ENCODE assay signal across 8 cellular contexts in genomic region chr11:111765984-111766833, GRCh38. TPM values are rescaled to one million over a fixed set of nuclear protein-coding genes. Genes with fewer than 3 reads are reported as not detected.
DNase-seq lines count a peak whose midpoint lies in the region; ATAC-seq, FAIRE-seq and TF ChIP-seq lines count a peak whose summit lies in the region.

Gene PPP2R1B (minus strand): TSS chr11:111766389. CDS start chr11:111766361, 28 bp downstream.

- H4K20me1 ChIP-seq in BLaER1, result peaks cover 21% of the 10 kb centered on the region

- H3K4me3 ChIP-seq in BLaER1, result peak within 1 kb of the TSS; percentile 93
- peak within 1 kb of the TSS; percentile 89 to 96 (median 94) for H3K4me3 ChIP-seq in liver (ENCODE audit: low read depth in 1 of 3, low read length in 3 of 3)

- peak; percentile 96 for DNase-seq in GM19239 (ENCODE audit: insufficient read length, low spot score)
- peak; percentile 53 for DNase-seq in NCI-H748 treated with DMSO at 0.1 percent for 48 hours (lab: John Stamatoyannopoulos, UW)
- DNase-seq in activated CD4-positive, alpha-beta T cell treated with anti-CD3 and anti-CD28 coated beads, Interleukin-2, amount 50 U/mL, for 48 hours, result peak; percentile 73 to 77
- peak in 1 of 2 donors; percentile 66 for DNase-seq in dermis microvascular lymphatic vessel endothelial cell (ENCODE audit: low read depth in 2 of 2)
- peak; percentile 63 to 72 for DNase-seq in stimulated activated CD4-positive, alpha-beta T cell treated with anti-CD3 and anti-CD28 coated beads, Interleukin-4, amount 100 ng/mL, for 4 hours

- H3K4me2 ChIP-seq in BLaER1, result peak within 1 kb of the TSS; percentile 98

- H3K27ac ChIP-seq in BLaER1 (peak within 1 kb of the TSS; percentile 77), liver (ENCODE audit: low read depth in 1 of 2, low read length in 2 of 2) (peak within 1 kb of the TSS; percentile 88 to 95)

- H3K9me3 ChIP-seq in BLaER1 (no peaks in the 10 kb centered on the region), liver (ENCODE audit: control insufficient read depth in 4 of 4, low read length in 3 of 4) (no peaks in the 10 kb centered on the region)

- H3K36me3 ChIP-seq in BLaER1 (peaks cover 30% of the 10 kb centered on the region), liver (ENCODE audit: control insufficient read depth in 4 of 4, insufficient read depth in 3 of 4, low read depth in 1 of 4, low read length in 3 of 4) (peaks cover 0 to 24% (median 13%) of the 10 kb centered on the region in 4 donors)

- H3K4me1 ChIP-seq in BLaER1 (peaks cover 40% of the 10 kb centered on the region), liver (ENCODE audit: control insufficient read depth in 4 of 4, insufficient read depth in 4 of 4, low read length in 3 of 4) (peaks cover 0 to 32% (median 13%) of the 10 kb centered on the region in 4 donors)

- no peak for TF ChIP-seq RAD21 in liver (IDR thresholded peaks at IDR 0.05)

- H3K27me3 ChIP-seq in BLaER1 (no peaks in the 10 kb centered on the region; the same call in 1 of the 2 replicates), liver (ENCODE audit: control insufficient read depth in 4 of 4, insufficient read depth in 4 of 4, low read length in 3 of 4) (no peaks in the 10 kb centered on the region)

- TF ChIP-seq CTCF in liver (IDR thresholded peaks at IDR 0.05; ENCODE audit: low read depth, low read length, missing input control), result no peak

- H3K9ac ChIP-seq in BLaER1, result peak within 1 kb of the TSS; percentile 83
- H3K9ac ChIP-seq in liver (ENCODE audit: low read depth in 1 of 2, low read length in 2 of 2), result peak within 1 kb of the TSS; percentile 82 to 100

- peak; percentile 65 for FAIRE-seq in GM19239 (lab: Jason Lieb, UNC)

- ATAC-seq in HG03442 (IDR thresholded peaks at IDR 0.05; ENCODE audit: unreplicated experiment), result peak; percentile 87

- WGBS in liver, result under 1% methylated on average over 61 of the region's 61 CpGs

TF ChIP-seq in liver, 16 proteins besides CTCF, POLR2A, EP300 and RAD21:
- TF ChIP-seq SP1 (IDR thresholded peaks at IDR 0.05) (no peak), HNF4G (IDR thresholded peaks at IDR 0.05) (no peak), RXRA (IDR thresholded peaks at IDR 0.05) (no peak), FOXA2 (IDR thresholded peaks at IDR 0.05) (peak; percentile 2), FOXA1 (IDR thresholded peaks at IDR 0.05) (no peak), TAF1 (conservative IDR thresholded peaks at IDR 0.05) (no peak), EGR1 (IDR thresholded peaks at IDR 0.05; ENCODE audit: low read depth in 2 of 2) (no peak), JUND (IDR thresholded peaks at IDR 0.05) (no peak), NR2F2 (IDR thresholded peaks at IDR 0.05) (no peak), HNF4A (conservative IDR thresholded peaks at IDR 0.05) (peak; percentile 2 to 17), GABPA (IDR thresholded peaks at IDR 0.05 in 1 of 2, conservative IDR thresholded peaks at IDR 0.05 in 1 of 2) (no peak), YY1 (IDR thresholded peaks at IDR 0.05) (peak; percentile 96)
- TF ChIP-seq, protein P1, sequence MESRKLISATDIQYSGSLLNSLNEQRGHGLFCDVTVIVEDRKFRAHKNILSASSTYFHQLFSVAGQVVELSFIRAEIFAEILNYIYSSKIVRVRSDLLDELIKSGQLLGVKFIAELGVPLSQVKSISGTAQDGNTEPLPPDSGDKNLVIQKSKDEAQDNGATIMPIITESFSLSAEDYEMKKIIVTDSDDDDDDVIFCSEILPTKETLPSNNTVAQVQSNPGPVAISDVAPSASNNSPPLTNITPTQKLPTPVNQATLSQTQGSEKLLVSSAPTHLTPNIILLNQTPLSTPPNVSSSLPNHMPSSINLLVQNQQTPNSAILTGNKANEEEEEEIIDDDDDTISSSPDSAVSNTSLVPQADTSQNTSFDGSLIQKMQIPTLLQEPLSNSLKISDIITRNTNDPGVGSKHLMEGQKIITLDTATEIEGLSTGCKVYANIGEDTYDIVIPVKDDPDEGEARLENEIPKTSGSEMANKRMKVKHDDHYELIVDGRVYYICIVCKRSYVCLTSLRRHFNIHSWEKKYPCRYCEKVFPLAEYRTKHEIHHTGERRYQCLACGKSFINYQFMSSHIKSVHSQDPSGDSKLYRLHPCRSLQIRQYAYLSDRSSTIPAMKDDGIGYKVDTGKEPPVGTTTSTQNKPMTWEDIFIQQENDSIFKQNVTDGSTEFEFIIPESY (IDR thresholded peaks at IDR 0.05), result no peak
- TF ChIP-seq, protein P2, sequence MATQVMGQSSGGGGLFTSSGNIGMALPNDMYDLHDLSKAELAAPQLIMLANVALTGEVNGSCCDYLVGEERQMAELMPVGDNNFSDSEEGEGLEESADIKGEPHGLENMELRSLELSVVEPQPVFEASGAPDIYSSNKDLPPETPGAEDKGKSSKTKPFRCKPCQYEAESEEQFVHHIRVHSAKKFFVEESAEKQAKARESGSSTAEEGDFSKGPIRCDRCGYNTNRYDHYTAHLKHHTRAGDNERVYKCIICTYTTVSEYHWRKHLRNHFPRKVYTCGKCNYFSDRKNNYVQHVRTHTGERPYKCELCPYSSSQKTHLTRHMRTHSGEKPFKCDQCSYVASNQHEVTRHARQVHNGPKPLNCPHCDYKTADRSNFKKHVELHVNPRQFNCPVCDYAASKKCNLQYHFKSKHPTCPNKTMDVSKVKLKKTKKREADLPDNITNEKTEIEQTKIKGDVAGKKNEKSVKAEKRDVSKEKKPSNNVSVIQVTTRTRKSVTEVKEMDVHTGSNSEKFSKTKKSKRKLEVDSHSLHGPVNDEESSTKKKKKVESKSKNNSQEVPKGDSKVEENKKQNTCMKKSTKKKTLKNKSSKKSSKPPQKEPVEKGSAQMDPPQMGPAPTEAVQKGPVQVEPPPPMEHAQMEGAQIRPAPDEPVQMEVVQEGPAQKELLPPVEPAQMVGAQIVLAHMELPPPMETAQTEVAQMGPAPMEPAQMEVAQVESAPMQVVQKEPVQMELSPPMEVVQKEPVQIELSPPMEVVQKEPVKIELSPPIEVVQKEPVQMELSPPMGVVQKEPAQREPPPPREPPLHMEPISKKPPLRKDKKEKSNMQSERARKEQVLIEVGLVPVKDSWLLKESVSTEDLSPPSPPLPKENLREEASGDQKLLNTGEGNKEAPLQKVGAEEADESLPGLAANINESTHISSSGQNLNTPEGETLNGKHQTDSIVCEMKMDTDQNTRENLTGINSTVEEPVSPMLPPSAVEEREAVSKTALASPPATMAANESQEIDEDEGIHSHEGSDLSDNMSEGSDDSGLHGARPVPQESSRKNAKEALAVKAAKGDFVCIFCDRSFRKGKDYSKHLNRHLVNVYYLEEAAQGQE (IDR thresholded peaks at IDR 0.05), result peak; percentile 47
- TF ChIP-seq, protein P3, sequence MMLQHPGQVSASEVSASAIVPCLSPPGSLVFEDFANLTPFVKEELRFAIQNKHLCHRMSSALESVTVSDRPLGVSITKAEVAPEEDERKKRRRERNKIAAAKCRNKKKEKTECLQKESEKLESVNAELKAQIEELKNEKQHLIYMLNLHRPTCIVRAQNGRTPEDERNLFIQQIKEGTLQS (IDR thresholded peaks at IDR 0.05), result no peak
- TF ChIP-seq, protein P4, sequence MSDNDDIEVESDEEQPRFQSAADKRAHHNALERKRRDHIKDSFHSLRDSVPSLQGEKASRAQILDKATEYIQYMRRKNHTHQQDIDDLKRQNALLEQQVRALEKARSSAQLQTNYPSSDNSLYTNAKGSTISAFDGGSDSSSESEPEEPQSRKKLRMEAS (IDR thresholded peaks at IDR 0.05), result no peak
TF ChIP-seq in liver: peak in this region for 4.

RNA-seq across cellular contexts. Expression of gene PPP2R1B, which starts in this region (rescaled TPM):
- total RNA-seq in dermis microvascular lymphatic vessel endothelial cell, result 29.0 and 31.5 TPM in 2 replicates
- 100 to 1,000 TPM in 1 of 2 donors, 10 to 100 TPM in 1; 50.1 to 316 TPM for total RNA-seq in liver
- polyA plus RNA-seq in liver, result 10 to 100 TPM; 33.2 to 55.0 TPM
